In the genomic region with DNA sequence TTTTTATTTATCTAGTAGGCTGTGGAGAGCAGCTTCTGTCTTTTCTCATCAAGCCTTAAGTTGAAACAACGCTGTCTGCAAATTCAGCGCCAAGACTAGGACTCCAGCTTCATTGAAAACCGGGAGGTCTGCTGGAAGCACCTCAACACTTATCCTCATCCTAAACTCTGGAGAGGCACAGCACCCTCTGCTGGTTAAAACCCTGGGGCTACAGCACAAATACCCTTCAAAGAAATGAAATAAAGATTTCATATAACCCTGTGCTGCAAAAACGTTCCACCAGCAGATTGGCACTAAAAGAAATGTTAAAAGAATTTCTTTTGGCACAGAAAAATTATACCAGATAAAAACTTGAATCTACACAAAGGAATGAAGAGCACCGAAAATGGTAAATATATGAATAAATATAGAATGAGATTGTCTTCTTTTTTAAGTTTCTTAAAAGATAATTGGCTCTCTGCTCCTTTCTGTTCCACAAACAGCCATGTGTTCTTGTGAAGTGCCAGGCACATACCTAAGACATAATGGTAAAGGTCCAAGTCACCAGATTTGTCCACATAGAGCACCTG, we compare ENCODE assay signal across 1 cellular context.
TF ChIP-seq lines count a peak whose summit lies in the region.

No MANE protein-coding gene starts in this region.

TF ChIP-seq in WTC11, 78 proteins besides CTCF, POLR2A, EP300 and RAD21 (continued from another document):
- TF ChIP-seq FOXK1 (CRISPR knock-in tag; IDR thresholded peaks at IDR 0.05) (no peak), CBFB (CRISPR knock-in tag; IDR thresholded peaks at IDR 0.05; ENCODE audit: low read depth) (no peak), FOXJ3 (CRISPR knock-in tag; IDR thresholded peaks at IDR 0.05; ENCODE audit: borderline replicate concordance) (no peak)
TF ChIP-seq in WTC11: peak in this region for 0.
